26 cellular contexts compared by ENCODE assay signal in genomic region chr9:37996812-37997202, GRCh38.
A peak's percentile ranks its signal among the peaks of the same experiment; 100 is the strongest.
DNase-seq lines count a peak whose midpoint lies in the region; ATAC-seq and TF ChIP-seq lines count a peak whose summit lies in the region.
"Had no signal": no experiment of that assay in that cellular context is flagged by ENCODE, and none has a peak within 500 bp of the region (broad histone marks: within the 10 kb centered on the region; RNA-seq: fewer than 3 reads in every experiment).

No MANE protein-coding gene starts in this region.

- peaks cover 9% of the 10 kb centered on the region for H3K36me3 Mint-ChIP-seq in endothelial cell (ENCODE audit: low read depth, unreplicated experiment)
- no peaks in the 10 kb centered on the region for H3K36me3 Mint-ChIP-seq in stimulated activated effector memory CD8-positive, alpha-beta T cell treated with anti-CD3 and anti-CD28 coated beads, Interleukin-12 subunit alpha, Interleukin-12 subunit beta, amount 100 ng/mL, for 72 hours
- H3K36me3 Mint-ChIP-seq in activated CD4-positive, alpha-beta T cell treated with anti-CD3 and anti-CD28 coated beads, Interleukin-2, amount 10 ng/mL, durations not matched to agents 7 days and 5 days (ENCODE audit: low read depth): no peaks in the 10 kb centered on the region
- H3K36me3 Mint-ChIP-seq: activated CD4-positive, alpha-beta memory T cell treated with anti-CD3 and anti-CD28 coated beads for 36 hours; activated naive CD8-positive, alpha-beta T cell treated with anti-CD3 and anti-CD28 coated beads, Interleukin-2, amount 10 ng/mL, durations not matched to agents 7 days and 5 days; natural killer cell treated with Interleukin-12 subunit alpha and Interleukin-12 subunit beta and Interleukin-15 and Interleukin-18, amount 100 ng/mL, for 72 hours had no signal

- TF ChIP-seq EP300 in SK-N-SH (IDR thresholded peaks at IDR 0.05; ENCODE audit: borderline replicate concordance in 1 of 2, low read depth in 1 of 2, low read length in 1 of 2): no peak

- peaks cover 96% of the 10 kb centered on the region for H3K79me2 ChIP-seq in SK-N-SH (ENCODE audit: insufficient read depth)

- H3K9me3 Mint-ChIP-seq in endothelial cell (ENCODE audit: unreplicated experiment): no peaks in the 10 kb centered on the region
- no peaks in the 10 kb centered on the region for H3K9me3 Mint-ChIP-seq in stimulated activated effector memory CD8-positive, alpha-beta T cell treated with anti-CD3 and anti-CD28 coated beads, Interleukin-12 subunit alpha, Interleukin-12 subunit beta, amount 100 ng/mL, for 72 hours
- H3K9me3 Mint-ChIP-seq in activated CD4-positive, alpha-beta T cell treated with anti-CD3 and anti-CD28 coated beads, Interleukin-2, amount 10 ng/mL, durations not matched to agents 7 days and 5 days: no peaks in the 10 kb centered on the region
- H3K9me3 Mint-ChIP-seq: activated CD4-positive, alpha-beta memory T cell treated with anti-CD3 and anti-CD28 coated beads for 36 hours; activated naive CD8-positive, alpha-beta T cell treated with anti-CD3 and anti-CD28 coated beads, Interleukin-2, amount 10 ng/mL, durations not matched to agents 7 days and 5 days; activated T-helper 2 cell treated with anti-CD3 and anti-CD28 coated beads, Interferon-gamma antibody, Interleukin-2, Interleukin-4, amounts not matched to agents 10 μg/mL and 5 μg/mL and 100 μg/mL, durations not matched to agents 14 hours and 24 hours and 36 hours; natural killer cell treated with Interleukin-12 subunit alpha and Interleukin-12 subunit beta and Interleukin-15 and Interleukin-18, amount 100 ng/mL, for 72 hours had no signal

- H3K4me3 Mint-ChIP-seq in endothelial cell (ENCODE audit: unreplicated experiment): peak overlapping the region; percentile 23
- H3K4me3 Mint-ChIP-seq in stimulated activated effector memory CD8-positive, alpha-beta T cell treated with anti-CD3 and anti-CD28 coated beads, Interleukin-12 subunit alpha, Interleukin-12 subunit beta, amount 100 ng/mL, for 72 hours: no peak overlapping the region
- H3K4me3 Mint-ChIP-seq in activated CD4-positive, alpha-beta T cell treated with anti-CD3 and anti-CD28 coated beads, Interleukin-2, amount 10 ng/mL, durations not matched to agents 7 days and 5 days: no peak overlapping the region
- H3K4me3 Mint-ChIP-seq: activated CD4-positive, alpha-beta memory T cell treated with anti-CD3 and anti-CD28 coated beads for 36 hours; activated naive CD8-positive, alpha-beta T cell treated with anti-CD3 and anti-CD28 coated beads, Interleukin-2, amount 10 ng/mL, durations not matched to agents 7 days and 5 days; B cell; natural killer cell treated with Interleukin-12 subunit alpha and Interleukin-12 subunit beta and Interleukin-15 and Interleukin-18, amount 100 ng/mL, for 72 hours had no signal

- peak overlapping the region; percentile 75 to 97 for H3K27ac ChIP-seq in SK-N-SH (ENCODE audit: low read depth in 2 of 2, low read length in 1 of 2)
- H3K27ac ChIP-seq in SK-N-MC: peak overlapping the region; percentile 86
- H3K27ac ChIP-seq: brain microvascular endothelial cell, colonic mucosa, left ventricle myocardium inferior, parathyroid adenoma had no signal

- CTCF ChIA-PET in SK-N-SH (lab: Yijun Ruan, JAX): interaction anchor here (1.1 to 5.8 kb wide), 11 partner anchors 16 to 366 kb away, joined by 3 to 38 read pairs (median 4); partner anchors contain the start of gene SHB
- CTCF ChIA-PET in activated CD4-positive, alpha-beta T cell treated with anti-CD3 and anti-CD28 coated beads, Interleukin-2, amount 10 ng/mL, durations not matched to agents 7 days and 5 days (lab: Charles Lee): interaction anchor here (2.3 kb wide), 1 partner anchor 10 kb away, joined by 8 read pairs; no protein-coding TSS in a partner anchor

- no peak overlapping the region for H3K27ac Mint-ChIP-seq in endothelial cell (ENCODE audit: unreplicated experiment)
- H3K27ac Mint-ChIP-seq in stimulated activated effector memory CD8-positive, alpha-beta T cell treated with anti-CD3 and anti-CD28 coated beads, Interleukin-12 subunit alpha, Interleukin-12 subunit beta, amount 100 ng/mL, for 72 hours: peak overlapping the region; percentile 20
- H3K27ac Mint-ChIP-seq in activated CD4-positive, alpha-beta T cell treated with anti-CD3 and anti-CD28 coated beads, Interleukin-2, amount 10 ng/mL, durations not matched to agents 7 days and 5 days: no peak overlapping the region
- H3K27ac Mint-ChIP-seq: activated CD4-positive, alpha-beta memory T cell treated with anti-CD3 and anti-CD28 coated beads for 36 hours; activated naive CD8-positive, alpha-beta T cell treated with anti-CD3 and anti-CD28 coated beads, Interleukin-2, amount 10 ng/mL, durations not matched to agents 7 days and 5 days; activated T-helper 2 cell treated with anti-CD3 and anti-CD28 coated beads, Interferon-gamma antibody, Interleukin-2, Interleukin-4, amounts not matched to agents 10 μg/mL and 5 μg/mL and 100 μg/mL, durations not matched to agents 14 hours and 24 hours and 36 hours; B cell had no signal

- DNase-seq in SK-N-SH (no peak), SK-N-MC (ENCODE audit: low read depth, low spot score) (no peak), endothelial cell (ENCODE audit: low spot score) (no peak), NCI-H1694 treated with DMSO at 0.1 percent for 48 hours (lab: John Stamatoyannopoulos, UW) (no peak)
- DNase-seq in stimulated activated effector memory CD8-positive, alpha-beta T cell treated with anti-CD3 and anti-CD28 coated beads, Interleukin-12 subunit alpha, Interleukin-12 subunit beta, amount 100 ng/mL, for 72 hours (ENCODE audit: low spot score in 2 of 2): no peak
- DNase-seq in activated effector memory CD4-positive, alpha-beta T cell treated with anti-CD3 and anti-CD28 coated beads, Interleukin-2, amount 50 U/mL, for 16 hours: no peak
- no peak for DNase-seq in activated CD4-positive, alpha-beta T cell treated with anti-CD3 and anti-CD28 coated beads, Interleukin-2, amount 10 ng/mL, durations not matched to agents 7 days and 5 days
- DNase-seq: 8988T; activated CD4-positive, alpha-beta memory T cell treated with anti-CD3 and anti-CD28 coated beads for 36 hours; activated CD4-positive, CD25-positive, alpha-beta regulatory T cell; activated CD8-positive, alpha-beta memory T cell treated with anti-CD3 and anti-CD28 coated beads, Interleukin-2, amount 50 U/mL, for 48 hours; activated naive CD8-positive, alpha-beta T cell treated with anti-CD3 and anti-CD28 coated beads, Interleukin-2, amount 10 ng/mL, durations not matched to agents 7 days and 5 days; brain microvascular endothelial cell; colonic mucosa; gastrocnemius medialis; GOT3; left ventricle myocardium inferior; NCI-H526; stimulated activated CD8-positive, alpha-beta memory T cell treated with anti-CD3 and anti-CD28 coated beads, Interleukin-4, amount 100 ng/mL, for 48 hours; SW 1271 had no signal

- H3K27me3 ChIP-seq in SK-N-SH (ENCODE audit: insufficient read depth): no peaks in the 10 kb centered on the region
- H3K27me3 ChIP-seq: brain microvascular endothelial cell, colonic mucosa, esophagus muscularis mucosa, gastrocnemius medialis had no signal

- H3K27me3 Mint-ChIP-seq in endothelial cell (ENCODE audit: unreplicated experiment): peaks cover 4% of the 10 kb centered on the region
- H3K27me3 Mint-ChIP-seq in activated CD4-positive, alpha-beta T cell treated with anti-CD3 and anti-CD28 coated beads, Interleukin-2, amount 10 ng/mL, durations not matched to agents 7 days and 5 days: no peaks in the 10 kb centered on the region

- TF ChIP-seq CTCF in SK-N-SH (IDR thresholded peaks at IDR 0.05) (no peak), endothelial cell (IDR thresholded peaks at IDR 0.05; ENCODE audit: unreplicated experiment) (no peak)

- H3K9me2 ChIP-seq in SK-N-SH: no peaks in the 10 kb centered on the region

- H4K20me1 ChIP-seq in SK-N-SH (ENCODE audit: insufficient read depth): peaks cover 29% of the 10 kb centered on the region

- TF ChIP-seq RAD21 in SK-N-SH (IDR thresholded peaks at IDR 0.05; ENCODE audit: low read length): no peak

- H2AFZ ChIP-seq in SK-N-SH (ENCODE audit: low read depth): no peak overlapping the region
- H2AFZ ChIP-seq: parathyroid adenoma had no signal

- peaks cover 56 to 77% of the 10 kb centered on the region in 2 experiments; a peak in 3 of 4 replicates for H3K4me1 ChIP-seq in SK-N-SH (ENCODE audit: control insufficient read depth in 1 of 2, insufficient read depth in 2 of 2, low read depth in 1 of 2, low read length in 1 of 2)
- H3K4me1 ChIP-seq: colonic mucosa had no signal

- no peak overlapping the region for H3K4me3 ChIP-seq in SK-N-SH (ENCODE audit: low read depth in 2 of 2, low read length in 1 of 2)
- H3K4me3 ChIP-seq in SK-N-MC: no peak overlapping the region
- H3K4me3 ChIP-seq: colonic mucosa, esophagus muscularis mucosa, gastrocnemius medialis, left ventricle myocardium inferior had no signal

- H3K4me1 Mint-ChIP-seq in endothelial cell (ENCODE audit: unreplicated experiment): peaks cover 27% of the 10 kb centered on the region
- peaks cover 38% of the 10 kb centered on the region for H3K4me1 Mint-ChIP-seq in stimulated activated effector memory CD8-positive, alpha-beta T cell treated with anti-CD3 and anti-CD28 coated beads, Interleukin-12 subunit alpha, Interleukin-12 subunit beta, amount 100 ng/mL, for 72 hours
- peaks cover 23% of the 10 kb centered on the region for H3K4me1 Mint-ChIP-seq in activated CD4-positive, alpha-beta T cell treated with anti-CD3 and anti-CD28 coated beads, Interleukin-2, amount 10 ng/mL, durations not matched to agents 7 days and 5 days

- peaks cover 23% of the 10 kb centered on the region for H3F3A ChIP-seq in SK-N-SH (replicated peaks; ENCODE audit: insufficient read depth)

- POLR2A ChIA-PET in SK-N-SH (lab: Yijun Ruan, JAX): interaction anchor here (1.6 kb wide), 1 partner anchor 59 kb away, joined by 5 read pairs; no protein-coding TSS in a partner anchor
- POLR2A ChIA-PET in activated CD4-positive, alpha-beta T cell treated with anti-CD3 and anti-CD28 coated beads, Interleukin-2, amount 10 ng/mL, durations not matched to agents 7 days and 5 days (lab: Charles Lee): no interaction called here

- ATAC-seq in SK-N-SH treated with all-trans-retinoic acid at 6 μM for 48 hours: no peak
- ATAC-seq in stimulated activated effector memory CD8-positive, alpha-beta T cell treated with anti-CD3 and anti-CD28 coated beads, Interleukin-12 subunit alpha, Interleukin-12 subunit beta, amount 100 ng/mL, for 72 hours: no peak
- ATAC-seq: gastrocnemius medialis; natural killer cell treated with Interleukin-12 subunit alpha and Interleukin-12 subunit beta and Interleukin-15 and Interleukin-18, amount 100 ng/mL, for 72 hours had no signal

- H3K9me3 ChIP-seq in SK-N-SH (no peaks in the 10 kb centered on the region), SK-N-MC (ENCODE audit: low read depth, low read length) (no peaks in the 10 kb centered on the region)
- H3K9me3 ChIP-seq: colonic mucosa, esophagus muscularis mucosa, gastrocnemius medialis, left ventricle myocardium inferior had no signal

- H3K9ac ChIP-seq in SK-N-SH: no peak overlapping the region
- no peak overlapping the region for H3K9ac ChIP-seq in SK-N-MC (ENCODE audit: insufficient read length)
- H3K9ac ChIP-seq: parathyroid adenoma had no signal

- H3K4me2 ChIP-seq in SK-N-SH: 0 out of 2 replicates have a peak overlapping the region, but pooled peaks have one; percentile 2

- WGBS in SK-N-SH (ENCODE audit: low lambda C conversion rate): 88% methylated on average over 4 of the region's 4 CpGs

- H3K36me3 ChIP-seq in SK-N-SH (replicated peaks in 1 of 2; ENCODE audit: control insufficient read depth in 1 of 2, insufficient read depth in 2 of 2, low read length in 1 of 2) (peaks cover 13 to 16% of the 10 kb centered on the region in 2 experiments), SK-N-MC (ENCODE audit: insufficient read depth, low read length) (no peaks in the 10 kb centered on the region)
- H3K36me3 ChIP-seq: colonic mucosa, gastrocnemius medialis, left ventricle myocardium inferior had no signal
